9 cellular contexts compared by ENCODE assay signal in genomic region chr2:159714586-159714930, GRCh38. TPM values are rescaled to one million over a fixed set of nuclear protein-coding genes. Genes with fewer than 3 reads are reported as not detected.
DNase-seq lines count a peak whose midpoint lies in the region; ATAC-seq and TF ChIP-seq lines count a peak whose summit lies in the region.
"Had no signal": no experiment of that assay in that cellular context is flagged by ENCODE, and none has a peak within 500 bp of the region (broad histone marks: within the 10 kb centered on the region; RNA-seq: fewer than 3 reads in every experiment).

No MANE protein-coding gene starts in this region.

- H4K20me1 ChIP-seq in DOHH2 (ENCODE audit: control insufficient read depth, insufficient read depth, low read depth, low read length): peaks cover 33% of the 10 kb centered on the region

- H3K27ac ChIP-seq in DOHH2 (ENCODE audit: low read depth, low read length) (no peak overlapping the region), coronary artery (no peak overlapping the region)

- no peaks in the 10 kb centered on the region for H3K9me3 ChIP-seq in DOHH2 (ENCODE audit: control insufficient read depth, insufficient read depth, low read length)

- no peaks in the 10 kb centered on the region for H3K27me3 Mint-ChIP-seq in neural crest cell (ENCODE audit: low read depth)

- no peaks in the 10 kb centered on the region for H3K9me2 ChIP-seq in DOHH2 (replicated peaks; ENCODE audit: control insufficient read depth, low read length)

- H3K27ac Mint-ChIP-seq in neural crest cell (ENCODE audit: unreplicated experiment): no peak overlapping the region

- peaks cover 42% of the 10 kb centered on the region for H3K4me1 Mint-ChIP-seq in neural crest cell

- 0 out of 2 replicates have a peak, but pooled peaks cover 6% of the 10 kb centered on the region for H3F3A ChIP-seq in DOHH2 (ENCODE audit: control insufficient read depth, insufficient read depth)

- peaks cover 79% of the 10 kb centered on the region for H3K79me2 ChIP-seq in DOHH2 (ENCODE audit: control insufficient read depth, low read length)

- DNase-seq in MV-4-11 (lab: John Stamatoyannopoulos, UW) (peak; percentile 46), coronary artery (ENCODE audit: low spot score) (no peak), neural crest cell (ENCODE audit: low read depth, low spot score) (no peak), HuH-7 (ENCODE audit: low spot score) (no peak), NCI-H1092 treated with DMSO at 0.1 percent for 48 hours (lab: John Stamatoyannopoulos, UW) (no peak), activated gamma-delta T cell (lab: John Stamatoyannopoulos, UW) (no peak)
- DNase-seq: NCI-H187 treated with DMSO at 0.1 percent for 48 hours had no signal

- no peak for ATAC-seq in GM21423 (IDR thresholded peaks at IDR 0.05; ENCODE audit: unreplicated experiment)

- peaks cover 14% of the 10 kb centered on the region for H3K36me3 Mint-ChIP-seq in neural crest cell (ENCODE audit: low read depth)

- peaks cover 72% of the 10 kb centered on the region for H3K36me3 ChIP-seq in DOHH2 (ENCODE audit: control insufficient read depth, low read length)

- no peaks in the 10 kb centered on the region for H3K9me3 Mint-ChIP-seq in neural crest cell

- H3K4me3 ChIP-seq in DOHH2 (ENCODE audit: low read length): peak overlapping the region; percentile 90
- H3K4me3 ChIP-seq in coronary artery: peak overlapping the region; percentile 78

- H3K4me1 ChIP-seq in DOHH2 (ENCODE audit: control insufficient read depth, low read length): peaks cover 58% of the 10 kb centered on the region

- H3K27me3 ChIP-seq in DOHH2 (ENCODE audit: control insufficient read depth, low read length): no peaks in the 10 kb centered on the region

- H3K4me3 Mint-ChIP-seq in neural crest cell: peak overlapping the region; percentile 100

- TF ChIP-seq CTCF in DOHH2 (IDR thresholded peaks at IDR 0.05; ENCODE audit: low read depth, low read length, poor library complexity, severe bottlenecking): no peak
- no peak for TF ChIP-seq CTCF in coronary artery (IDR thresholded peaks at IDR 0.05)
- TF ChIP-seq CTCF in neural crest cell (conservative IDR thresholded peaks at IDR 0.05): no peak

- H3K4me2 ChIP-seq in DOHH2 (ENCODE audit: low read length): peak overlapping the region; percentile 97

RNA-seq across cellular contexts. Expression of gene MARCHF7, which starts 2.3 kb away (rescaled TPM):
- 89.9 and 99.1 TPM in 2 replicates for total RNA-seq in neural crest cell
